Comparison of ENCODE assay signal across 14 cellular contexts in genomic region chr9:37976714-37977477, GRCh38.
DNase-seq lines count a peak whose midpoint lies in the region; ATAC-seq, FAIRE-seq and TF ChIP-seq lines count a peak whose summit lies in the region.
"Had no signal": no experiment of that assay in that cellular context is flagged by ENCODE, and none has a peak within 500 bp of the region (broad histone marks: within the 10 kb centered on the region; RNA-seq: fewer than 3 reads in every experiment).

No MANE protein-coding gene starts in this region.

- ATAC-seq in GM21360 (IDR thresholded peaks at IDR 0.05; ENCODE audit: unreplicated experiment) = no peak
- ATAC-seq: activated CD4-positive, CD25-positive, alpha-beta regulatory T cell treated with anti-CD3 and anti-CD28 coated beads, Interleukin-2, amount 50 U/mL, for 24 hours; activated naive CD4-positive, alpha-beta T cell treated with anti-CD3 and anti-CD28 coated beads, Interleukin-2, amount 50 U/mL, for 72 hours had no signal

- H3K4me1 ChIP-seq in muscle layer of colon (ENCODE audit: insufficient read depth, low read length) = peaks cover 13% of the 10 kb centered on the region
- H3K4me1 ChIP-seq: tibial artery had no signal

- H3K4me3 ChIP-seq in cardiac fibroblast (replicated peaks in 1 of 2; ENCODE audit: low read depth in 2 of 2, low read length in 2 of 2) (no peak overlapping the region), muscle layer of colon (ENCODE audit: low read depth in 1 of 2, low read length in 2 of 2) (no peak overlapping the region), H7 (ENCODE audit: insufficient read depth, low read depth, low read length) (no peak overlapping the region)
- H3K4me3 ChIP-seq: tibial artery had no signal

- H3K27ac ChIP-seq in muscle layer of colon (ENCODE audit: low read depth, low read length) = peak overlapping the region; percentile 61

- no peak for FAIRE-seq in H54 (lab: Jason Lieb, UNC)

- peaks cover 5% of the 10 kb centered on the region for H3K36me3 ChIP-seq in muscle layer of colon (ENCODE audit: insufficient read depth, low read length)
- H3K36me3 ChIP-seq in H7 (replicated peaks; ENCODE audit: control insufficient read depth, insufficient read depth, low read length) = no peaks in the 10 kb centered on the region

- DNase-seq in AG20443 (ENCODE audit: low spot score) (peak; percentile 88), NCI-H2196 treated with DMSO at 0.1 percent for 48 hours (lab: John Stamatoyannopoulos, UW; ENCODE audit: unreplicated experiment) (peak; percentile 86), cardiac fibroblast (ENCODE audit: low read depth in 2 of 2) (peak; percentile 85 to 90), H7 (no peak), NCI-H187 treated with DMSO at 0.1 percent for 48 hours (lab: John Stamatoyannopoulos, UW) (no peak), H54 (ENCODE audit: insufficient read length, low spot score) (no peak)
- DNase-seq: CD8-positive, alpha-beta memory T cell; naive B cell; stimulated activated CD4-positive, alpha-beta T cell treated with anti-CD3 and anti-CD28 coated beads, Interleukin-4, amount 100 ng/mL, for 4 hours had no signal

- H3K9me3 ChIP-seq in muscle layer of colon (ENCODE audit: low read length) = no peaks in the 10 kb centered on the region
- H3K9me3 ChIP-seq: tibial artery had no signal

- H3K9ac ChIP-seq in muscle layer of colon (ENCODE audit: low read length) = no peak overlapping the region

- TF ChIP-seq POLR2A in H54 (IDR thresholded peaks at IDR 0.05; ENCODE audit: low read depth, low read length) = no peak

- H3K27me3 ChIP-seq in muscle layer of colon (ENCODE audit: control insufficient read depth in 1 of 2, insufficient read depth in 2 of 2, low read length in 2 of 2) = no peaks in the 10 kb centered on the region
- no peaks in the 10 kb centered on the region for H3K27me3 ChIP-seq in H7 (ENCODE audit: control insufficient read depth, insufficient read depth, low read length)
- H3K27me3 ChIP-seq: tibial artery had no signal

- TF ChIP-seq CTCF in cardiac fibroblast (IDR thresholded peaks at IDR 0.05; ENCODE audit: low read depth, low read length) = no peak

Comparison
In these comparisons a context has a peak if more than half of its experiments do, and no peak if none do; other contexts are left out.
1. DNase-seq: peak in AG20443 (single experiment), NCI-H2196 treated with DMSO at 0.1 percent for 48 hours (single experiment) and cardiac fibroblast (2 of 2); none in H7 (single experiment), NCI-H187 treated with DMSO at 0.1 percent for 48 hours (single experiment) and H54 (single experiment).